ENCODE assay signal across 16 cellular contexts in genomic region chr1:172148213-172148612, GRCh38.
A peak's percentile ranks its signal among the peaks of the same experiment; 100 is the strongest.
DNase-seq lines count a peak whose midpoint lies in the region; ATAC-seq and TF ChIP-seq lines count a peak whose summit lies in the region.
"Had no signal": no experiment of that assay in that cellular context is flagged by ENCODE, and none has a peak within 500 bp of the region (broad histone marks: within the 10 kb centered on the region; RNA-seq: fewer than 3 reads in every experiment).

No MANE protein-coding gene starts in this region.

- H3K36me3 ChIP-seq in GM23338 (ENCODE audit: insufficient read depth) (no peaks in the 10 kb centered on the region), RWPE2 (ENCODE audit: low read depth) (no peaks in the 10 kb centered on the region), sigmoid colon (no peaks in the 10 kb centered on the region), colonic mucosa (no peaks in the 10 kb centered on the region)

- no peak overlapping the region for H3K4me3 ChIP-seq in GM23338
- no peak overlapping the region for H3K4me3 ChIP-seq in RWPE2 (ENCODE audit: severe bottlenecking)
- H3K4me3 ChIP-seq in fibroblast of mammary gland (ENCODE audit: control insufficient read depth, low read depth, low read length), result no peak overlapping the region
- no peak overlapping the region for H3K4me3 ChIP-seq in sigmoid colon
- H3K4me3 ChIP-seq in colonic mucosa, result no peak overlapping the region
- H3K4me3 ChIP-seq: A549 had no signal

- H3K79me2 ChIP-seq in GM23338 (replicated peaks; ENCODE audit: insufficient read depth), result no peaks in the 10 kb centered on the region

- H3K9me3 ChIP-seq in RWPE2 (ENCODE audit: severe bottlenecking), result no peaks in the 10 kb centered on the region
- H3K9me3 ChIP-seq in sigmoid colon, result no peaks in the 10 kb centered on the region
- no peaks in the 10 kb centered on the region for H3K9me3 ChIP-seq in colonic mucosa
- H3K9me3 ChIP-seq: A549 had no signal

- no peak for TF ChIP-seq POLR2A in sigmoid colon (IDR thresholded peaks at IDR 0.05)

- no peaks in the 10 kb centered on the region for H3K9me3 Mint-ChIP-seq in GM23338

- H3K4me1 ChIP-seq in GM23338 (ENCODE audit: insufficient read depth), result peaks cover 18% of the 10 kb centered on the region
- H3K4me1 ChIP-seq in RWPE2 (ENCODE audit: insufficient read depth, poor library complexity, severe bottlenecking), result peaks cover 26% of the 10 kb centered on the region
- H3K4me1 ChIP-seq in sigmoid colon, result peaks cover 0 to 20% (median 3%) of the 10 kb centered on the region in 4 donors
- no peaks in the 10 kb centered on the region for H3K4me1 ChIP-seq in colonic mucosa

- 0 out of 2 replicates have a peak overlapping the region, but pooled peaks have one; percentile 4 for H3K4me2 ChIP-seq in GM23338
- H3K4me2 ChIP-seq: A549 had no signal

- no peaks in the 10 kb centered on the region for H4K20me1 ChIP-seq in GM23338 (replicated peaks; ENCODE audit: insufficient read depth)

- H3K4me3 Mint-ChIP-seq in GM23338, result no peak overlapping the region

- H3K9ac ChIP-seq in colonic mucosa (ENCODE audit: low read depth in 2 of 2, low read length in 2 of 2), result no peak overlapping the region

- no peaks in the 10 kb centered on the region for H3K27me3 ChIP-seq in GM23338 (ENCODE audit: insufficient read depth)
- H3K27me3 ChIP-seq in RWPE2 (ENCODE audit: insufficient read depth, poor library complexity, severe bottlenecking), result no peaks in the 10 kb centered on the region
- no peaks in the 10 kb centered on the region for H3K27me3 ChIP-seq in sigmoid colon
- no peaks in the 10 kb centered on the region for H3K27me3 ChIP-seq in colonic mucosa

- no peaks in the 10 kb centered on the region for H3F3A ChIP-seq in GM23338 (replicated peaks; ENCODE audit: low read depth)

- no peaks in the 10 kb centered on the region for H3K36me3 Mint-ChIP-seq in GM23338 (ENCODE audit: low read depth)

- H3K9me2 ChIP-seq in GM23338 (ENCODE audit: insufficient read depth), result no peaks in the 10 kb centered on the region

- TF ChIP-seq EP300 in sigmoid colon (IDR thresholded peaks at IDR 0.05), result no peak

- DNase-seq in GM23338 (ENCODE audit: low spot score), result no peak
- no peak for DNase-seq in RWPE2 (ENCODE audit: low spot score)
- DNase-seq in fibroblast of mammary gland (ENCODE audit: low read depth), result peak; percentile 38
- no peak for DNase-seq in sigmoid colon
- DNase-seq in GM10266 (ENCODE audit: extremely low spot score), result no peak
- DNase-seq in colonic mucosa, result no peak
- no peak for DNase-seq in NCI-H2081 (lab: John Stamatoyannopoulos, UW)
- DNase-seq: COR-L47, H7, KBM-7, NCI-H1436 treated with DMSO at 0.1 percent for 48 hours, NCI-H510A treated with DMSO at 0.1 percent for 48 hours, NCI-H82 had no signal

- H2AFZ ChIP-seq in GM23338, result no peak overlapping the region; the same call in 1 of the 2 replicates

- ATAC-seq in GM23338 (no peak), RWPE2 (ENCODE audit: low read depth) (no peak), GM18858 (IDR thresholded peaks at IDR 0.05; ENCODE audit: unreplicated experiment) (no peak)
- ATAC-seq: A549, Right ventricle myocardium inferior had no signal

- H3K27ac Mint-ChIP-seq in GM23338, result peak overlapping the region; percentile 81; the same call in 1 of the 2 replicates

- peaks cover 35% of the 10 kb centered on the region for H3K4me1 Mint-ChIP-seq in GM23338

- H3K27ac ChIP-seq in GM23338 (ENCODE audit: low read depth) (no peak overlapping the region), RWPE2 (ENCODE audit: poor library complexity, severe bottlenecking) (peak overlapping the region; percentile 26), sigmoid colon (peak overlapping the region in 3 of 4 donors; percentile 7 to 21 (median 9)), colonic mucosa (no peak overlapping the region)
- H3K27ac ChIP-seq: A549 had no signal

- no peaks in the 10 kb centered on the region for H3K27me3 Mint-ChIP-seq in GM23338 (ENCODE audit: insufficient read depth, low read depth, poor library complexity)

- 85 to 87% methylated on average over 2 of the region's 2 CpGs for WGBS in sigmoid colon, 2 donors

- TF ChIP-seq CTCF in GM23338 (conservative IDR thresholded peaks at IDR 0.05; ENCODE audit: low read depth in 2 of 2) (no peak), RWPE2 (IDR thresholded peaks at IDR 0.05; ENCODE audit: poor library complexity, severe bottlenecking) (no peak), fibroblast of mammary gland (conservative IDR thresholded peaks at IDR 0.05; ENCODE audit: control insufficient read depth, insufficient read depth, low read depth, low read length) (no peak), sigmoid colon (IDR thresholded peaks at IDR 0.05) (no peak), GM10266 (IDR thresholded peaks at IDR 0.05; ENCODE audit: control insufficient read depth, insufficient read depth, low read depth, missing control alignments) (no peak), colonic mucosa (IDR thresholded peaks at IDR 0.05) (no peak)

- intact Hi-C loops in sigmoid colon (cut with DNase I) (loop anchor here (10.0 kb wide), 2 partner anchors 137 to 387 kb away; partner anchors contain the start of gene SUCO), colonic mucosa (cut with DNase I) (no loop called here)

TF ChIP-seq in GM23338, 12 proteins besides CTCF, POLR2A, EP300 and RAD21:
- no peak for TF ChIP-seq POLR2AphosphoS5 (IDR thresholded peaks at IDR 0.05; ENCODE audit: low read depth)
- no peak for TF ChIP-seq ETS1 (IDR thresholded peaks at IDR 0.05)
- TF ChIP-seq ZNF331 (CRISPR knock-in tag; IDR thresholded peaks at IDR 0.05; ENCODE audit: low read depth), result no peak
- no peak for TF ChIP-seq NANOG (IDR thresholded peaks at IDR 0.05; ENCODE audit: borderline replicate concordance)
- TF ChIP-seq EZH2phosphoT487 (IDR thresholded peaks at IDR 0.05; ENCODE audit: unreplicated experiment), result no peak

Comparison
In these comparisons a context has a peak if more than half of its experiments do, and no peak if none do; other contexts are left out.
1. H3K27ac ChIP-seq: peak in RWPE2 (single experiment) and sigmoid colon (3 of 4); none in GM23338 (single experiment) and colonic mucosa (single experiment).